1 cellular context compared by ENCODE assay signal in the genomic region with DNA sequence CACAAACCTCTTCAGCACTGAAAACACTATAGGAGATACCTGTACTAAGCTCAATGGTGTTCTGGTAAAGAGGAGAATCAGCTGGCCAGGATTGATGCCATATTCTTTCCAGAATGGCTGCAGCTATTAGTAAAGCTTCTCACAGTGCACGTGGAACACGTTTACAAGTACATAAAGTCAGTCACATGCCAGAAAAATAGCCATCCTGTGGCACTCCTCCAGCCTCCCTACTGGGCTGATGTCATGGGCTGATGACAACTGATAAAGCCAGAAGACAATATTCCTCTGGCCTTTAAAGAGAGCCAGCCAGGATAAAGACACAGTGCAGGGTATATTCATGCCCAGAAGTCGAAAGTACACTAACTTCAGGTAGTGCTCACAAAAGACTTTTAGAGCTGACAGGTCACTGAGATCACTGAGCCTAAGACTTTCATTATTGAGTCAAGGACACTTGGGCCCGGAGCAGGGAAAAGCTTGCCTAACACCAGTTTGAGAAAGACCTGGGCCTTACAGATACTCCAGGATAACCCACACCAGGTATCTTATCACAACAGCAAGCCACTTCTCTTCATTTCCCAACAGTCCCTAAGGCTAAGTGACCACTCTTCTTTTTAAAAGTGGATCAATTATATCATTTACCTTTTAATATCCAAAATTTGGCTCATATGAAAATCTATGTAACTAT.
TF ChIP-seq lines count a peak whose summit lies in the region.

No MANE protein-coding gene starts in this region.

TF ChIP-seq in K562, 482 proteins besides CTCF, POLR2A, EP300 and RAD21 (continued from another document and continues in another):
- TF ChIP-seq, protein P1, sequence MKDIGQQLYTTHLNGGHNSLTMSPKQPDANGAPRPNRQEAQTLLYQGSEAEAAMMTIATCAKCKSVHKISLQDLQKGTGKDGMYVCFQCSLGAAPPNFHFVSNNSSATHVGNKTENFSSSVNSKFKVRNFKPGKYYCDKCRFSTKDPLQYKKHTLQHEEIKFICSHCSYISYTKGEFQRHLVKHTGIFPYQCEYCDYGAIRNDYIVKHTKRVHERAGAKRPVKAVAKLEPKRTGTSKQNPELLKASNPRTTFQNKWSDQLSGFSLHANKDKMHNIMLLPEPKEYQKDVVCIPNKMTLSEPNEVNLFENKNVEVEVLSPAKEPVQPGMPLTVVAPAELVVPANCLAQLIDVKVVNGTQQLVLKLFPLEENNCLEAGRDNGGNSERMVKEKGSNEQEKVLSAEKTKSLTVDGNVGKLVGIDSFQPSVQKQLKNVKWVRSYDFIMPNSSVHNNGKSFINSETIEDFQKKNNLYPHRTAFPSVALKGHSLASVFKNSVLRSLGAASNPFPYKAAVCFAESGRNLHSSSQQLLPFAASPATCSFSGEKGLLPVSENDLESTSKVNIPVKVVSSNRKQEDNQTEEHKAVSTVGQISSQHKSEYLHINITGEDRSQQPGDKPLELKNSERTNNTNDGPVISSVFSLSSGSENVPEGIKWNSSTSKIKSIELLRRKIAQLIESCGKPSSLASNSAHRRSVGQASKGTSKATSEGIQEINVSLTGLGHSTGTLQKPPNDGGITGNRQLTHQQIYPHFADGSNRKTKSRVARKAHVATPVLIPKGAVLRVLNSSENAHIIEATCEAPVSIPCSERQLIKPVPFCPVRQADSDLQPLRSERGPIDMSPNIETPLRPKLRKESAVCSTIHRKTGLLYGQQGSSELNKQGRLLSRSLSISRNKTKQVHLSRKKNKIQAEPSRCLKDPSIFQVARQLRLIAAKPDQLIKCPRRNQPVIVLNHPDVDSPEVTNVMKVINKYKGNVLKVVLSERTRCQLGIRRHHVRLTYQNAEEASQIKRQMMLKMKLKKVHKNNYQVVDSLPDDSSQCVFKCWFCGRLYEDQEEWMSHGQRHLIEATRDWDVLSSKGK (CRISPR knock-in tag; IDR thresholded peaks at IDR 0.05), result no peak
- TF ChIP-seq SRSF1 (IDR thresholded peaks at IDR 0.05; ENCODE audit: low read depth, low read length), result no peak
- no peak for TF ChIP-seq NCOA1 (IDR thresholded peaks at IDR 0.05; ENCODE audit: low read depth)
- no peak for TF ChIP-seq RBM34 (IDR thresholded peaks at IDR 0.05; ENCODE audit: borderline replicate concordance, insufficient read depth, low read length)
- TF ChIP-seq ZNF445 (CRISPR knock-in tag; IDR thresholded peaks at IDR 0.05; ENCODE audit: low read depth), result no peak
- no peak for TF ChIP-seq NFE2 (IDR thresholded peaks at IDR 0.05; ENCODE audit: low read depth)
- no peak for TF ChIP-seq MED1 (CRISPR knock-in tag; IDR thresholded peaks at IDR 0.05; ENCODE audit: borderline replicate concordance)
- no peak for TF ChIP-seq CAMTA2 (CRISPR knock-in tag; conservative IDR thresholded peaks at IDR 0.05)
- TF ChIP-seq STAT5B (CRISPR knock-in tag; IDR thresholded peaks at IDR 0.05), result no peak
- TF ChIP-seq KAT8 (IDR thresholded peaks at IDR 0.05; ENCODE audit: low read depth), result no peak
- TF ChIP-seq EP400 (IDR thresholded peaks at IDR 0.05), result peak; percentile 63; the same call in 1 of the 2 replicates
- no peak for TF ChIP-seq SAFB2 (IDR thresholded peaks at IDR 0.05; ENCODE audit: borderline replicate concordance, low read depth, low read length, severe bottlenecking)
- TF ChIP-seq SIRT6 (IDR thresholded peaks at IDR 0.05; ENCODE audit: low read depth, low read length), result no peak
- TF ChIP-seq, protein P2, sequence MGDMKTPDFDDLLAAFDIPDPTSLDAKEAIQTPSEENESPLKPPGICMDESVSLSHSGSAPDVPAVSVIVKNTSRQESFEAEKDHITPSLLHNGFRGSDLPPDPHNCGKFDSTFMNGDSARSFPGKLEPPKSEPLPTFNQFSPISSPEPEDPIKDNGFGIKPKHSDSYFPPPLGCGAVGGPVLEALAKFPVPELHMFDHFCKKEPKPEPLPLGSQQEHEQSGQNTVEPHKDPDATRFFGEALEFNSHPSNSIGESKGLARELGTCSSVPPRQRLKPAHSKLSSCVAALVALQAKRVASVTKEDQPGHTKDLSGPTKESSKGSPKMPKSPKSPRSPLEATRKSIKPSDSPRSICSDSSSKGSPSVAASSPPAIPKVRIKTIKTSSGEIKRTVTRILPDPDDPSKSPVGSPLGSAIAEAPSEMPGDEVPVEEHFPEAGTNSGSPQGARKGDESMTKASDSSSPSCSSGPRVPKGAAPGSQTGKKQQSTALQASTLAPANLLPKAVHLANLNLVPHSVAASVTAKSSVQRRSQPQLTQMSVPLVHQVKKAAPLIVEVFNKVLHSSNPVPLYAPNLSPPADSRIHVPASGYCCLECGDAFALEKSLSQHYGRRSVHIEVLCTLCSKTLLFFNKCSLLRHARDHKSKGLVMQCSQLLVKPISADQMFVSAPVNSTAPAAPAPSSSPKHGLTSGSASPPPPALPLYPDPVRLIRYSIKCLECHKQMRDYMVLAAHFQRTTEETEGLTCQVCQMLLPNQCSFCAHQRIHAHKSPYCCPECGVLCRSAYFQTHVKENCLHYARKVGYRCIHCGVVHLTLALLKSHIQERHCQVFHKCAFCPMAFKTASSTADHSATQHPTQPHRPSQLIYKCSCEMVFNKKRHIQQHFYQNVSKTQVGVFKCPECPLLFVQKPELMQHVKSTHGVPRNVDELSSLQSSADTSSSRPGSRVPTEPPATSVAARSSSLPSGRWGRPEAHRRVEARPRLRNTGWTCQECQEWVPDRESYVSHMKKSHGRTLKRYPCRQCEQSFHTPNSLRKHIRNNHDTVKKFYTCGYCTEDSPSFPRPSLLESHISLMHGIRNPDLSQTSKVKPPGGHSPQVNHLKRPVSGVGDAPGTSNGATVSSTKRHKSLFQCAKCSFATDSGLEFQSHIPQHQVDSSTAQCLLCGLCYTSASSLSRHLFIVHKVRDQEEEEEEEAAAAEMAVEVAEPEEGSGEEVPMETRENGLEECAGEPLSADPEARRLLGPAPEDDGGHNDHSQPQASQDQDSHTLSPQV (IDR thresholded peaks at IDR 0.05), result peak; percentile 79
- TF ChIP-seq FOXJ2 (tag; IDR thresholded peaks at IDR 0.05), result no peak
- TF ChIP-seq SMAD2 (IDR thresholded peaks at IDR 0.05; ENCODE audit: low read depth, low read length), result no peak
- TF ChIP-seq PTBP1 (IDR thresholded peaks at IDR 0.05; ENCODE audit: low read depth, low read length), result no peak
- no peak for TF ChIP-seq ILF3 (IDR thresholded peaks at IDR 0.05; ENCODE audit: borderline replicate concordance)
- TF ChIP-seq, protein P3, sequence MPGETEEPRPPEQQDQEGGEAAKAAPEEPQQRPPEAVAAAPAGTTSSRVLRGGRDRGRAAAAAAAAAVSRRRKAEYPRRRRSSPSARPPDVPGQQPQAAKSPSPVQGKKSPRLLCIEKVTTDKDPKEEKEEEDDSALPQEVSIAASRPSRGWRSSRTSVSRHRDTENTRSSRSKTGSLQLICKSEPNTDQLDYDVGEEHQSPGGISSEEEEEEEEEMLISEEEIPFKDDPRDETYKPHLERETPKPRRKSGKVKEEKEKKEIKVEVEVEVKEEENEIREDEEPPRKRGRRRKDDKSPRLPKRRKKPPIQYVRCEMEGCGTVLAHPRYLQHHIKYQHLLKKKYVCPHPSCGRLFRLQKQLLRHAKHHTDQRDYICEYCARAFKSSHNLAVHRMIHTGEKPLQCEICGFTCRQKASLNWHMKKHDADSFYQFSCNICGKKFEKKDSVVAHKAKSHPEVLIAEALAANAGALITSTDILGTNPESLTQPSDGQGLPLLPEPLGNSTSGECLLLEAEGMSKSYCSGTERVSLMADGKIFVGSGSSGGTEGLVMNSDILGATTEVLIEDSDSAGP (CRISPR knock-in tag; IDR thresholded peaks at IDR 0.05), result no peak
- TF ChIP-seq FOXM1 (IDR thresholded peaks at IDR 0.05; ENCODE audit: low read depth), result no peak
- no peak for TF ChIP-seq FOXM1 (CRISPR knock-in tag; IDR thresholded peaks at IDR 0.05; ENCODE audit: low read depth)
- no peak for TF ChIP-seq ZNF143 (CRISPR knock-in tag; IDR thresholded peaks at IDR 0.05)
- no peak for TF ChIP-seq DIDO1 (tag; IDR thresholded peaks at IDR 0.05; ENCODE audit: low read depth)
- peak; percentile 77 for TF ChIP-seq TEAD4 (IDR thresholded peaks at IDR 0.05; ENCODE audit: low read length)
- no peak for TF ChIP-seq TEAD4 (CRISPR knock-in tag; IDR thresholded peaks at IDR 0.05; ENCODE audit: borderline replicate concordance)
- TF ChIP-seq, protein P4, sequence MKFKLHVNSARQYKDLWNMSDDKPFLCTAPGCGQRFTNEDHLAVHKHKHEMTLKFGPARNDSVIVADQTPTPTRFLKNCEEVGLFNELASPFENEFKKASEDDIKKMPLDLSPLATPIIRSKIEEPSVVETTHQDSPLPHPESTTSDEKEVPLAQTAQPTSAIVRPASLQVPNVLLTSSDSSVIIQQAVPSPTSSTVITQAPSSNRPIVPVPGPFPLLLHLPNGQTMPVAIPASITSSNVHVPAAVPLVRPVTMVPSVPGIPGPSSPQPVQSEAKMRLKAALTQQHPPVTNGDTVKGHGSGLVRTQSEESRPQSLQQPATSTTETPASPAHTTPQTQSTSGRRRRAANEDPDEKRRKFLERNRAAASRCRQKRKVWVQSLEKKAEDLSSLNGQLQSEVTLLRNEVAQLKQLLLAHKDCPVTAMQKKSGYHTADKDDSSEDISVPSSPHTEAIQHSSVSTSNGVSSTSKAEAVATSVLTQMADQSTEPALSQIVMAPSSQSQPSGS (CRISPR knock-in tag; IDR thresholded peaks at IDR 0.05), result no peak
- no peak for TF ChIP-seq GATAD2A (IDR thresholded peaks at IDR 0.05)
- TF ChIP-seq SUPT5H (IDR thresholded peaks at IDR 0.05), result no peak
- TF ChIP-seq ZC3H11A (IDR thresholded peaks at IDR 0.05; ENCODE audit: low read depth, low read length), result no peak
- TF ChIP-seq, protein P5, sequence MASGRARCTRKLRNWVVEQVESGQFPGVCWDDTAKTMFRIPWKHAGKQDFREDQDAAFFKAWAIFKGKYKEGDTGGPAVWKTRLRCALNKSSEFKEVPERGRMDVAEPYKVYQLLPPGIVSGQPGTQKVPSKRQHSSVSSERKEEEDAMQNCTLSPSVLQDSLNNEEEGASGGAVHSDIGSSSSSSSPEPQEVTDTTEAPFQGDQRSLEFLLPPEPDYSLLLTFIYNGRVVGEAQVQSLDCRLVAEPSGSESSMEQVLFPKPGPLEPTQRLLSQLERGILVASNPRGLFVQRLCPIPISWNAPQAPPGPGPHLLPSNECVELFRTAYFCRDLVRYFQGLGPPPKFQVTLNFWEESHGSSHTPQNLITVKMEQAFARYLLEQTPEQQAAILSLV (tag; IDR thresholded peaks at IDR 0.05), result no peak
- no peak for TF ChIP-seq CSDE1 (IDR thresholded peaks at IDR 0.05)
- TF ChIP-seq SREBF2 (CRISPR knock-in tag; IDR thresholded peaks at IDR 0.05), result no peak
- TF ChIP-seq, protein P6, sequence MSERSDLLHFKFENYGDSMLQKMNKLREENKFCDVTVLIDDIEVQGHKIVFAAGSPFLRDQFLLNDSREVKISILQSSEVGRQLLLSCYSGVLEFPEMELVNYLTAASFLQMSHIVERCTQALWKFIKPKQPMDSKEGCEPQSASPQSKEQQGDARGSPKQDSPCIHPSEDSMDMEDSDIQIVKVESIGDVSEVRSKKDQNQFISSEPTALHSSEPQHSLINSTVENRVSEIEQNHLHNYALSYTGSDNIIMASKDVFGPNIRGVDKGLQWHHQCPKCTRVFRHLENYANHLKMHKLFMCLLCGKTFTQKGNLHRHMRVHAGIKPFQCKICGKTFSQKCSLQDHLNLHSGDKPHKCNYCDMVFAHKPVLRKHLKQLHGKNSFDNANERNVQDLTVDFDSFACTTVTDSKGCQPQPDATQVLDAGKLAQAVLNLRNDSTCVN (CRISPR knock-in tag; IDR thresholded peaks at IDR 0.05), result no peak
- TF ChIP-seq SP2 (IDR thresholded peaks at IDR 0.05; ENCODE audit: extremely low read depth, low read depth, low read length, poor library complexity, severe bottlenecking), result no peak
- TF ChIP-seq, protein P7, sequence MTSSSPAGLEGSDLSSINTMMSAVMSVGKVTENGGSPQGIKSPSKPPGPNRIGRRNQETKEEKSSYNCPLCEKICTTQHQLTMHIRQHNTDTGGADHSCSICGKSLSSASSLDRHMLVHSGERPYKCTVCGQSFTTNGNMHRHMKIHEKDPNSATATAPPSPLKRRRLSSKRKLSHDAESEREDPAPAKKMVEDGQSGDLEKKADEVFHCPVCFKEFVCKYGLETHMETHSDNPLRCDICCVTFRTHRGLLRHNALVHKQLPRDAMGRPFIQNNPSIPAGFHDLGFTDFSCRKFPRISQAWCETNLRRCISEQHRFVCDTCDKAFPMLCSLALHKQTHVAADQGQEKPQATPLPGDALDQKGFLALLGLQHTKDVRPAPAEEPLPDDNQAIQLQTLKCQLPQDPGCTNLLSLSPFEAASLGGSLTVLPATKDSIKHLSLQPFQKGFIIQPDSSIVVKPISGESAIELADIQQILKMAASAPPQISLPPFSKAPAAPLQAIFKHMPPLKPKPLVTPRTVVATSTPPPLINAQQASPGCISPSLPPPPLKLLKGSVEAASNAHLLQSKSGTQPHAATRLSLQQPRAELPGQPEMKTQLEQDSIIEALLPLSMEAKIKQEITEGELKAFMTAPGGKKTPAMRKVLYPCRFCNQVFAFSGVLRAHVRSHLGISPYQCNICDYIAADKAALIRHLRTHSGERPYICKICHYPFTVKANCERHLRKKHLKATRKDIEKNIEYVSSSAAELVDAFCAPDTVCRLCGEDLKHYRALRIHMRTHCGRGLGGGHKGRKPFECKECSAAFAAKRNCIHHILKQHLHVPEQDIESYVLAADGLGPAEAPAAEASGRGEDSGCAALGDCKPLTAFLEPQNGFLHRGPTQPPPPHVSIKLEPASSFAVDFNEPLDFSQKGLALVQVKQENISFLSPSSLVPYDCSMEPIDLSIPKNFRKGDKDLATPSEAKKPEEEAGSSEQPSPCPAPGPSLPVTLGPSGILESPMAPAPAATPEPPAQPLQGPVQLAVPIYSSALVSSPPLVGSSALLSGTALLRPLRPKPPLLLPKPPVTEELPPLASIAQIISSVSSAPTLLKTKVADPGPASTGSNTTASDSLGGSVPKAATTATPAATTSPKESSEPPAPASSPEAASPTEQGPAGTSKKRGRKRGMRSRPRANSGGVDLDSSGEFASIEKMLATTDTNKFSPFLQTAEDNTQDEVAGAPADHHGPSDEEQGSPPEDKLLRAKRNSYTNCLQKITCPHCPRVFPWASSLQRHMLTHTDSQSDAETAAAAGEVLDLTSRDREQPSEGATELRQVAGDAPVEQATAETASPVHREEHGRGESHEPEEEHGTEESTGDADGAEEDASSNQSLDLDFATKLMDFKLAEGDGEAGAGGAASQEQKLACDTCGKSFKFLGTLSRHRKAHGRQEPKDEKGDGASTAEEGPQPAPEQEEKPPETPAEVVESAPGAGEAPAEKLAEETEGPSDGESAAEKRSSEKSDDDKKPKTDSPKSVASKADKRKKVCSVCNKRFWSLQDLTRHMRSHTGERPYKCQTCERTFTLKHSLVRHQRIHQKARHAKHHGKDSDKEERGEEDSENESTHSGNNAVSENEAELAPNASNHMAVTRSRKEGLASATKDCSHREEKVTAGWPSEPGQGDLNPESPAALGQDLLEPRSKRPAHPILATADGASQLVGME (CRISPR knock-in tag; IDR thresholded peaks at IDR 0.05), result no peak
- no peak for TF ChIP-seq ZNF134 (CRISPR knock-in tag; conservative IDR thresholded peaks at IDR 0.05)
- no peak for TF ChIP-seq XRCC3 (IDR thresholded peaks at IDR 0.05)
- no peak for TF ChIP-seq NFYB (IDR thresholded peaks at IDR 0.05; ENCODE audit: extremely low read depth, insufficient read length)
- TF ChIP-seq, protein P8, sequence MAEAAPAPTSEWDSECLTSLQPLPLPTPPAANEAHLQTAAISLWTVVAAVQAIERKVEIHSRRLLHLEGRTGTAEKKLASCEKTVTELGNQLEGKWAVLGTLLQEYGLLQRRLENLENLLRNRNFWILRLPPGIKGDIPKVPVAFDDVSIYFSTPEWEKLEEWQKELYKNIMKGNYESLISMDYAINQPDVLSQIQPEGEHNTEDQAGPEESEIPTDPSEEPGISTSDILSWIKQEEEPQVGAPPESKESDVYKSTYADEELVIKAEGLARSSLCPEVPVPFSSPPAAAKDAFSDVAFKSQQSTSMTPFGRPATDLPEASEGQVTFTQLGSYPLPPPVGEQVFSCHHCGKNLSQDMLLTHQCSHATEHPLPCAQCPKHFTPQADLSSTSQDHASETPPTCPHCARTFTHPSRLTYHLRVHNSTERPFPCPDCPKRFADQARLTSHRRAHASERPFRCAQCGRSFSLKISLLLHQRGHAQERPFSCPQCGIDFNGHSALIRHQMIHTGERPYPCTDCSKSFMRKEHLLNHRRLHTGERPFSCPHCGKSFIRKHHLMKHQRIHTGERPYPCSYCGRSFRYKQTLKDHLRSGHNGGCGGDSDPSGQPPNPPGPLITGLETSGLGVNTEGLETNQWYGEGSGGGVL (CRISPR knock-in tag; IDR thresholded peaks at IDR 0.05), result no peak
